ENCODE assay signal across 8 cellular contexts in genomic region chr6:44074383-44075136, GRCh38. TPM values are rescaled to one million over a fixed set of nuclear protein-coding genes. Genes with fewer than 3 reads are reported as not detected.
DNase-seq lines count a peak whose midpoint lies in the region; ATAC-seq and TF ChIP-seq lines count a peak whose summit lies in the region.

No MANE protein-coding gene starts in this region.

- 5 to 10% (median 6%) methylated on average over 18 of the region's 18 CpGs for WGBS in spleen, 5 donors

- TF ChIP-seq CTCF in spleen (IDR thresholded peaks at IDR 0.05 in 8 of 11, conservative IDR thresholded peaks at IDR 0.05 in 3 of 11), result peak; percentile 72 to 90 (median 87)

- intact Hi-C loops in spleen (cut with DNase I; ENCODE audit: low total_unique reads), result loop anchor here (5.0 kb wide), 3 partner anchors 352 to 467 kb away; no protein-coding TSS in a partner anchor

- no peaks in the 10 kb centered on the region for H3K36me3 ChIP-seq in BLaER1
- H3K36me3 ChIP-seq in H7 (replicated peaks; ENCODE audit: control insufficient read depth, insufficient read depth, low read length), result no peaks in the 10 kb centered on the region
- H3K36me3 ChIP-seq in spleen, result no peaks in the 10 kb centered on the region

- peak overlapping the region; percentile 93 for H3K4me2 ChIP-seq in BLaER1

- H3K9me3 ChIP-seq in BLaER1, result no peaks in the 10 kb centered on the region
- no peaks in the 10 kb centered on the region for H3K9me3 ChIP-seq in spleen

- no peaks in the 10 kb centered on the region for H4K20me1 ChIP-seq in BLaER1

- H3K4me1 ChIP-seq in BLaER1 (peaks cover 78% of the 10 kb centered on the region), spleen (peaks cover 13 to 47% (median 32%) of the 10 kb centered on the region in 6 donors)

- no peak for ATAC-seq in GM18858 (IDR thresholded peaks at IDR 0.05; ENCODE audit: unreplicated experiment)

- H3K4me3 ChIP-seq in BLaER1, result peak overlapping the region; percentile 67
- H3K4me3 ChIP-seq in H7 (ENCODE audit: insufficient read depth, low read depth, low read length), result peak overlapping the region; percentile 65; the same call in 1 of the 2 replicates
- H3K4me3 ChIP-seq in spleen, result peak overlapping the region in 2 of 8 donors; percentile 45 to 76

- DNase-seq in H7, result peak; percentile 91
- DNase-seq in RKO (ENCODE audit: low spot score), result peak; percentile 78
- DNase-seq in activated naive CD8-positive, alpha-beta T cell treated with anti-CD3 and anti-CD28 coated beads, Interleukin-2, amount 50 U/mL, for 16 hours (ENCODE audit: low read depth, low spot score), result peak; percentile 41
- DNase-seq in hepatic stellate cell (ENCODE audit: low spot score), result peak; percentile 90
- DNase-seq in spleen, result peak; percentile 89
- no peak for DNase-seq in NCI-H2081 treated with DMSO at 0.1 percent for 48 hours (lab: John Stamatoyannopoulos, UW)

- H3K9ac ChIP-seq in BLaER1, result peak overlapping the region; percentile 74

- H3K27me3 ChIP-seq in BLaER1 (no peaks in the 10 kb centered on the region), H7 (ENCODE audit: control insufficient read depth, insufficient read depth, low read length) (peaks cover 6% of the 10 kb centered on the region), spleen (replicated peaks in 1 of 7) (peaks cover 0 to 71% (median 21%) of the 10 kb centered on the region in 7 donors)

- TF ChIP-seq POLR2A in spleen (IDR thresholded peaks at IDR 0.05), result no peak

- H3K27ac ChIP-seq in BLaER1 (peak overlapping the region; percentile 70), spleen (no peak overlapping the region)

RNA-seq across cellular contexts. Expression of gene MRPL14, which starts 52.7 kb away (rescaled TPM):
- 91.0 and 92.0 TPM in 2 replicates for total RNA-seq in H7 (2014; rRNA removed; shearing (Covaris generic))
- total RNA-seq in spleen, result 10 to 100 TPM; 20.2 to 31.7 (median 23.8) TPM
- polyA plus RNA-seq in spleen, result 10 to 100 TPM; 34.8 to 55.3 (median 41.4) TPM

RNA-seq across cellular contexts. Expression of gene TMEM63B, which starts 52.8 kb away (rescaled TPM):
- 24.9 and 36.2 TPM in 2 replicates for total RNA-seq in H7 (2014; rRNA removed; shearing (Covaris generic))
- total RNA-seq in spleen, result 10 to 100 TPM; 12.3 to 24.8 (median 19.4) TPM
- 1 to 10 TPM; 2.8 to 8.5 (median 3.5) TPM for polyA plus RNA-seq in spleen
